Comparison of ENCODE assay signal across 10 cellular contexts in the genomic region with DNA sequence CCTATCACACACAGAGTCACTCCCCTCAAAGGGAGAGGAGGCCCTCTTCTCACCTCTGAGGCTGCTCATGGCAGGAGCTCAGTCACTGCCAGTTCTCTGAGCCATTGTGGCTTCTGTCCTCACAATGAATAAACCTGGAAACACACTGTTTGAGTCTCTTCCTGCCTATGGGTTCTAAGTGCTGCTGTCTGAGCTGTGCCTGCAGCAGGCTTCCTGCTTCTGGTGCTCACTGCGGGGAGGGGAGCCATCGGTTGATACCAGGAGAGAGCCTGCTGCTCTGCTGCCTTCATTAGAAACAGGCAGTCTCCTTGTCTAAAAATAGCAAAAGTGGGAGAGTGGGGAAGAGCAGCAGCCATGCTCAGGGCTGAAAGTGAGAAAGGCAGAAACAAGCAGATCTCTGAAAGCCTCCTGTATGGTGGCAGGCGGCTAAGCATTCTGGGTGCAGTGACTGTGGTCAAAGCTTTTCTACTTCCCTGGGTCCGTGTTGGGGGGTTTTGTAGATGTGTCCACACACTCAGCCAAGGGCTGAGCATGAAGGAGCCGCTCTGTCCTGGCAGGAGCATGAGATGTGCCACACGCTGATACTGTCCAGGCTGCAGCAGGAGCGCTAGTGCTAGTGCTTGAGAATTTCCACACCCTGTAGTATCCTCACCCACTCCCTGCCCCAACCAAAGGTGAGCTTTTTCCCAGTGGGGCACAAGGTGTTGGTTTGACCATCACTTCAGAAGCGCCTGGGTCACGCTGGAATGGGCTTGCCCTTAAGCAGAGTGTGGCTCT. TPM values are rescaled to one million over a fixed set of nuclear protein-coding genes. Genes with fewer than 3 reads are reported as not detected.
DNase-seq lines count a peak whose midpoint lies in the region; ATAC-seq and TF ChIP-seq lines count a peak whose summit lies in the region.
"Had no signal": no experiment of that assay in that cellular context is flagged by ENCODE, and none has a peak within 500 bp of the region (broad histone marks: within the 10 kb centered on the region; RNA-seq: fewer than 3 reads in every experiment).

No MANE protein-coding gene starts in this region.

- H3K4me3 ChIP-seq in upper lobe of right lung, result no peak overlapping the region

- peaks cover 6% of the 10 kb centered on the region for H3K4me1 Mint-ChIP-seq in activated T-helper 17 cell treated with anti-CD3 and anti-CD28 coated beads, Interleukin-2, amount 50 U/mL, for 72 hours
- peaks cover 7 to 8% of the 10 kb centered on the region in 2 donors for H3K4me1 Mint-ChIP-seq in immature natural killer cell

- no peak overlapping the region for H3K27ac ChIP-seq in upper lobe of right lung

- peak overlapping the region; percentile 2 for H3K4me3 Mint-ChIP-seq in activated T-helper 17 cell treated with anti-CD3 and anti-CD28 coated beads, Interleukin-2, amount 50 U/mL, for 72 hours
- no peak overlapping the region for H3K4me3 Mint-ChIP-seq in immature natural killer cell

- H3K4me1 ChIP-seq in upper lobe of right lung, result no peaks in the 10 kb centered on the region

- TF ChIP-seq CTCF in upper lobe of right lung (IDR thresholded peaks at IDR 0.05), result no peak

- no peaks in the 10 kb centered on the region for H3K36me3 Mint-ChIP-seq in activated T-helper 17 cell treated with anti-CD3 and anti-CD28 coated beads, Interleukin-2, amount 50 U/mL, for 72 hours (ENCODE audit: low read depth)
- no peaks in the 10 kb centered on the region for H3K36me3 Mint-ChIP-seq in immature natural killer cell

- H3K27ac Mint-ChIP-seq in activated T-helper 17 cell treated with anti-CD3 and anti-CD28 coated beads, Interleukin-2, amount 50 U/mL, for 72 hours, result peak overlapping the region; percentile 12
- H3K27ac Mint-ChIP-seq in immature natural killer cell, result peak overlapping the region in 2 of 6 donors; percentile 50 to 65

- ATAC-seq in activated T-helper 17 cell treated with anti-CD3 and anti-CD28 coated beads, Interleukin-2, amount 50 U/mL, for 72 hours (replicated peaks), result peak; percentile 74
- peak; percentile 31 for ATAC-seq in upper lobe of right lung
- no peak for ATAC-seq in HG03159 (IDR thresholded peaks at IDR 0.05; ENCODE audit: unreplicated experiment)
- no peak for ATAC-seq in HG02970 (IDR thresholded peaks at IDR 0.05; ENCODE audit: low FRiP score, unreplicated experiment)
- ATAC-seq: Panc1 had no signal

- peak; percentile 13 to 29 (median 25) for DNase-seq in stimulated activated CD4-positive, alpha-beta T cell treated with anti-CD3 and anti-CD28 coated beads, Interleukin-12 subunit alpha, Interleukin-12 subunit beta, amount 100 ng/mL, for 48 hours (ENCODE audit: low read depth in 2 of 3, low spot score in 1 of 3)
- no peak for DNase-seq in stimulated activated CD4-positive, alpha-beta T cell treated with anti-CD3 and anti-CD28 coated beads, Interleukin-4, amount 100 ng/mL, for 4 hours
- DNase-seq in iPS-NIHi7 (ENCODE audit: extremely low spot score), result peak; percentile 45
- DNase-seq in upper lobe of right lung, result no peak
- no peak for DNase-seq in immature natural killer cell

- peaks cover 4% of the 10 kb centered on the region for H3K27me3 Mint-ChIP-seq in activated T-helper 17 cell treated with anti-CD3 and anti-CD28 coated beads, Interleukin-2, amount 50 U/mL, for 72 hours
- H3K27me3 Mint-ChIP-seq in immature natural killer cell (ENCODE audit: low read depth in 3 of 3), result peaks cover 0 to 3% (median 2%) of the 10 kb centered on the region in 3 donors

- no peaks in the 10 kb centered on the region for H3K27me3 ChIP-seq in upper lobe of right lung

- H3K9me3 Mint-ChIP-seq in activated T-helper 17 cell treated with anti-CD3 and anti-CD28 coated beads, Interleukin-2, amount 50 U/mL, for 72 hours, result no peaks in the 10 kb centered on the region
- no peaks in the 10 kb centered on the region for H3K9me3 Mint-ChIP-seq in immature natural killer cell

- intact Hi-C loops in upper lobe of right lung (cut with DNase I), result no loop called here

- H3K36me3 ChIP-seq in upper lobe of right lung, result no peaks in the 10 kb centered on the region

- H3K9me3 ChIP-seq in upper lobe of right lung, result no peaks in the 10 kb centered on the region

RNA-seq across cellular contexts. Expression of a gene that starts 34.2 kb away (rescaled TPM):
- not detected for total RNA-seq in activated T-helper 17 cell treated with anti-CD3 and anti-CD28 coated beads, Interleukin-2, amount 50 U/mL, for 72 hours
- not detected for total RNA-seq in upper lobe of right lung
- not detected for polyA plus RNA-seq in immature natural killer cell
- total RNA-seq: osteoblast had no signal

RNA-seq across cellular contexts. Expression of a gene that starts 55.8 kb away (rescaled TPM):
- 10 to 100 TPM; 10.2 to 28.0 TPM for total RNA-seq in activated T-helper 17 cell treated with anti-CD3 and anti-CD28 coated beads, Interleukin-2, amount 50 U/mL, for 72 hours
- total RNA-seq in upper lobe of right lung, result 12.4 TPM
- polyA plus RNA-seq in immature natural killer cell, result 10 to 100 TPM; 46.3 to 68.9 (median 59.1) TPM

Comparison
In these comparisons a context has a peak if more than half of its experiments do, and no peak if none do; other contexts are left out.
1. DNase-seq: peak in stimulated activated CD4-positive, alpha-beta T cell treated with anti-CD3 and anti-CD28 coated beads, Interleukin-12 subunit alpha, Interleukin-12 subunit beta, amount 100 ng/mL, for 48 hours (3 of 3) and iPS-NIHi7 (single experiment); none in stimulated activated CD4-positive, alpha-beta T cell treated with anti-CD3 and anti-CD28 coated beads, Interleukin-4, amount 100 ng/mL, for 4 hours (0 of 2), upper lobe of right lung (single experiment) and immature natural killer cell (0 of 3).
2. ATAC-seq: peak in activated T-helper 17 cell treated with anti-CD3 and anti-CD28 coated beads, Interleukin-2, amount 50 U/mL, for 72 hours (single experiment) and upper lobe of right lung (single experiment); none in HG03159 (single experiment) and HG02970 (single experiment).